ENCODE assay signal across 10 cellular contexts in the genomic region with DNA sequence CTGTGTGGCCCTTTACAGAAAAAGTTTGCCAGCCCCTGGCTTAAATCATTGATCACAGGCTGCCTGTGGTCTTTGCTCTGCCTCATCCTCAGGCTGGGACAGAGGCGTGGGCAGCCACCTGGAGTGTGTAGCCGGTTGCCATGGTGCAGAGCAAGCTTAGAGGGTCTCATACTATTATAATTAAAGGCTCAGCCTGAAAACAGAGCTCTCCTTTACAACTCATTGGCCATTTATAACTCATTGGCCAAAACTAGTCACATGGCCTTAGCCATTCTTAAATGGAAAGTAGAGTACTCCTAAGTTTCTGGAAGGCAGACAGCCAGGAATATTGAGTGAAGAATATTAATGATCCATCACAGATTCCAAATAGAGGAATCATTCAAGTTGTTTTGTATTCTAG. TPM values are rescaled to one million over a fixed set of nuclear protein-coding genes. Genes with fewer than 3 reads are reported as not detected.
DNase-seq lines count a peak whose midpoint lies in the region; TF ChIP-seq lines count a peak whose summit lies in the region.
"Had no signal": no experiment of that assay in that cellular context is flagged by ENCODE, and none has a peak within 500 bp of the region (broad histone marks: within the 10 kb centered on the region; RNA-seq: fewer than 3 reads in every experiment).

No MANE protein-coding gene starts in this region.

- H3K4me1 ChIP-seq in Karpas-422 (ENCODE audit: low read length) (peaks cover 69% of the 10 kb centered on the region), trophoblast cell (ENCODE audit: control insufficient read depth in 1 of 2, insufficient read depth in 2 of 2, low read length in 2 of 2) (no peaks in the 10 kb centered on the region)

- no peak overlapping the region for H4K91ac ChIP-seq in trophoblast cell (ENCODE audit: low read depth, low read length)

- TF ChIP-seq CTCF in coronary artery (IDR thresholded peaks at IDR 0.05) = no peak

- H4K8ac ChIP-seq in trophoblast cell (ENCODE audit: low read depth, low read length) = no peak overlapping the region

- no peak overlapping the region for H3K23ac ChIP-seq in trophoblast cell (ENCODE audit: low read length)

- H3K9me2 ChIP-seq in Karpas-422 (replicated peaks; ENCODE audit: insufficient read depth, low read length) = no peaks in the 10 kb centered on the region

- H2AFZ ChIP-seq in Karpas-422 (ENCODE audit: low read length) (no peak overlapping the region), trophoblast cell (ENCODE audit: insufficient read depth, low read length, poor library complexity) (no peak overlapping the region)

- H2BK12ac ChIP-seq in trophoblast cell (ENCODE audit: low read length) = no peak overlapping the region

- no peak overlapping the region for H4K12ac ChIP-seq in trophoblast cell (ENCODE audit: low read depth, low read length)

- H3K18ac ChIP-seq in trophoblast cell (ENCODE audit: low read length) = no peak overlapping the region

- H4K20me1 ChIP-seq in Karpas-422 (ENCODE audit: insufficient read depth, low read depth, low read length) = peaks cover 47% of the 10 kb centered on the region

- H3K79me2 ChIP-seq in Karpas-422 (ENCODE audit: low read length) = peaks cover 73% of the 10 kb centered on the region
- peaks cover 15% of the 10 kb centered on the region for H3K79me2 ChIP-seq in trophoblast cell (ENCODE audit: control insufficient read depth, insufficient read depth, low read length, poor library complexity)

- peak; percentile 33 for DNase-seq in NCI-H748 (lab: John Stamatoyannopoulos, UW; ENCODE audit: unreplicated experiment)
- no peak for DNase-seq in NCI-H748 treated with DMSO at 0.1 percent for 48 hours (lab: John Stamatoyannopoulos, UW)
- no peak for DNase-seq in Karpas-422
- no peak for DNase-seq in coronary artery (ENCODE audit: low spot score)
- DNase-seq in trophoblast cell = no peak
- DNase-seq in NCI-H2081 (lab: John Stamatoyannopoulos, UW) = no peak
- DNase-seq in head of caudate nucleus = no peak
- DNase-seq in NCI-H524 treated with DMSO at 0.1 percent for 48 hours (lab: John Stamatoyannopoulos, UW) = no peak
- DNase-seq: activated CD8-positive, alpha-beta memory T cell treated with anti-CD3 and anti-CD28 coated beads, Interleukin-2, amount 10 ng/mL, durations not matched to agents 7 days and 5 days; NCI-H187 had no signal

- H3K4me3 ChIP-seq in Karpas-422 (ENCODE audit: low read length) = peak overlapping the region; percentile 77; the same call in 1 of the 2 replicates
- peak overlapping the region; percentile 77 for H3K4me3 ChIP-seq in coronary artery
- H3K4me3 ChIP-seq in trophoblast cell (ENCODE audit: low read depth, low read length) = no peak overlapping the region

- intact Hi-C loops in head of caudate nucleus (cut with DNase I) = loop anchor here (5.0 to 10.0 kb wide), 2 partner anchors 34 to 202 kb away; partner anchors contain the start of genes NFYB and TDG

- peak overlapping the region; percentile 88 for H3K4me2 ChIP-seq in Karpas-422 (ENCODE audit: low read depth, low read length, poor library complexity, severe bottlenecking)
- H3K4me2 ChIP-seq in trophoblast cell (ENCODE audit: low read length) = no peak overlapping the region

- peak overlapping the region; percentile 71 for H3K4ac ChIP-seq in trophoblast cell (ENCODE audit: low read depth, low read length)

- H3K36me3 ChIP-seq in Karpas-422 (ENCODE audit: insufficient read depth, low read length) = peaks cover 67% of the 10 kb centered on the region
- H3K36me3 ChIP-seq in trophoblast cell (ENCODE audit: control insufficient read depth in 1 of 2, insufficient read depth in 2 of 2, low read length in 2 of 2) = peaks cover 17 to 33% of the 10 kb centered on the region in 2 experiments

- H3K27me3 ChIP-seq in Karpas-422 (ENCODE audit: low read length) (no peaks in the 10 kb centered on the region), trophoblast cell (ENCODE audit: insufficient read depth, low read length) (no peaks in the 10 kb centered on the region)

- H3K14ac ChIP-seq in trophoblast cell (ENCODE audit: low read length) = no peak overlapping the region

- peaks cover 14% of the 10 kb centered on the region for H3K79me1 ChIP-seq in trophoblast cell (ENCODE audit: low read length)

- no peak overlapping the region for H2BK5ac ChIP-seq in trophoblast cell (ENCODE audit: low read depth, low read length, poor library complexity)

- H2BK120ac ChIP-seq in trophoblast cell (ENCODE audit: insufficient read depth, low read length, poor library complexity) = no peak overlapping the region

- H2AK5ac ChIP-seq in trophoblast cell (ENCODE audit: low read length) = no peak overlapping the region

- 0 out of 2 replicates have a peak overlapping the region, but pooled peaks have one; percentile 5 for H3K27ac ChIP-seq in Karpas-422 (ENCODE audit: low read length)
- no peak overlapping the region for H3K27ac ChIP-seq in coronary artery
- no peak overlapping the region for H3K27ac ChIP-seq in trophoblast cell (ENCODE audit: low read depth, low read length)

- WGBS in trophoblast cell (ENCODE audit: extremely low coverage, insufficient coverage, insufficient read length) = no CpG with 5 or more reads among the region's 2 CpGs

- no peak overlapping the region for H3K9ac ChIP-seq in Karpas-422 (ENCODE audit: low read length)
- H3K9ac ChIP-seq in trophoblast cell (ENCODE audit: low read length) = no peak overlapping the region

- H3K9me3 ChIP-seq in Karpas-422 (ENCODE audit: low read length) (no peaks in the 10 kb centered on the region), trophoblast cell (ENCODE audit: insufficient read depth, low read depth, low read length) (no peaks in the 10 kb centered on the region)

RNA-seq across cellular contexts. Expression of gene HSP90B1, which starts 3.0 kb away (rescaled TPM):
- 327 and 334 TPM in 2 replicates for total RNA-seq in Karpas-422 (2014; rRNA removed; shearing (Covaris generic); ENCODE audit: low replicate concordance)
- polyA plus RNA-seq in trophoblast cell (2013) = 923 and 954 TPM in 2 replicates

RNA-seq across cellular contexts. Expression of gene TDG, which starts 32.4 kb away (rescaled TPM):
- 28.0 and 38.9 TPM in 2 replicates for total RNA-seq in Karpas-422 (2014; rRNA removed; shearing (Covaris generic); ENCODE audit: low replicate concordance)
- 61.8 and 64.6 TPM in 2 replicates for polyA plus RNA-seq in trophoblast cell (2013)
